Comparison of ENCODE assay signal across 1 cellular context in the genomic region with DNA sequence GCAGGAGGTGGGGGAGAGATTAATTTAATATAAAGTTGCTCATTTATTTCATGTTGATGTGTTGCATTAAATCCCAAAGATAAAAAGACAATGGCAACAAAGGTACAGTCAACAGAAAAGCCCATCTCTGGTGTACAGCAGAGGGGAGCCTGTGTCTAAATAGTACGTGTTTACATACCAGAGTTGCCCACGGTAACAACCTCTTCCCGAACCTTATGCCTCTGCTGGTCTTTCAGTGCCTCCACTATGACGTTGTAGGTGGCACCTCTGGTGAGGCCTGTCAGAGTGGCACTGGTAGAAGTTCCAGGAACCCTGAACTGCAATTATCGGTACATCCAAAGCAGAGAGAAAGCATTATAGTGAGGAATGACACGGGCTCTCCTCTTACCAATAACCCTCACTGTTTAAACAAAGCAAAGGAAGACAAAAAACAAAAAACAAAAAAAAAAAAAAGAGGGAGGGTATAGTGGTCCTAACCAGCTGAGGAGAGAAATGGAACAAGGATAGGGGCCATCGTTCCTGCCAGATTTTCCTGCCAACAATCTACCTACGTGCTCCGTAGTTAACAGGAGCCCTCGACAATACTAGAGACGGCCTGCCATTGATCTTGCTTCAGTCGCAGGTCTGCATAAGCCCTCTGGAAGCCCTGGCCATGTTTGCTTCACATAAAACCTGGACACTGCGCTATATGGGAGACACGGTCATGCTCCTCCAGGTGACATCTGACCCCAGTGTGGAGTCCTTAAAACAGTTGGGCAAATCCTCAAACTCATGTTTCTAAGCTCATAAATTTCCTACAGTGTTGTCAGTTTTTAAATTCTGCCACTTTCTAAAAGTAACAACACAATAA.
TF ChIP-seq lines count a peak whose summit lies in the region.

No MANE protein-coding gene starts in this region.

TF ChIP-seq in HepG2, 621 proteins besides CTCF, POLR2A, EP300 and RAD21 (continued from another document):
- TF ChIP-seq, protein P1, sequence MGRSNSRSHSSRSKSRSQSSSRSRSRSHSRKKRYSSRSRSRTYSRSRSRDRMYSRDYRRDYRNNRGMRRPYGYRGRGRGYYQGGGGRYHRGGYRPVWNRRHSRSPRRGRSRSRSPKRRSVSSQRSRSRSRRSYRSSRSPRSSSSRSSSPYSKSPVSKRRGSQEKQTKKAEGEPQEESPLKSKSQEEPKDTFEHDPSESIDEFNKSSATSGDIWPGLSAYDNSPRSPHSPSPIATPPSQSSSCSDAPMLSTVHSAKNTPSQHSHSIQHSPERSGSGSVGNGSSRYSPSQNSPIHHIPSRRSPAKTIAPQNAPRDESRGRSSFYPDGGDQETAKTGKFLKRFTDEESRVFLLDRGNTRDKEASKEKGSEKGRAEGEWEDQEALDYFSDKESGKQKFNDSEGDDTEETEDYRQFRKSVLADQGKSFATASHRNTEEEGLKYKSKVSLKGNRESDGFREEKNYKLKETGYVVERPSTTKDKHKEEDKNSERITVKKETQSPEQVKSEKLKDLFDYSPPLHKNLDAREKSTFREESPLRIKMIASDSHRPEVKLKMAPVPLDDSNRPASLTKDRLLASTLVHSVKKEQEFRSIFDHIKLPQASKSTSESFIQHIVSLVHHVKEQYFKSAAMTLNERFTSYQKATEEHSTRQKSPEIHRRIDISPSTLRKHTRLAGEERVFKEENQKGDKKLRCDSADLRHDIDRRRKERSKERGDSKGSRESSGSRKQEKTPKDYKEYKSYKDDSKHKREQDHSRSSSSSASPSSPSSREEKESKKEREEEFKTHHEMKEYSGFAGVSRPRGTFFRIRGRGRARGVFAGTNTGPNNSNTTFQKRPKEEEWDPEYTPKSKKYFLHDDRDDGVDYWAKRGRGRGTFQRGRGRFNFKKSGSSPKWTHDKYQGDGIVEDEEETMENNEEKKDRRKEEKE (IDR thresholded peaks at IDR 0.05): no peak
- TF ChIP-seq ETV6 (CRISPR knock-in tag; conservative IDR thresholded peaks at IDR 0.05): no peak
- 0 out of 2 replicates have a peak, but pooled peaks have one; percentile 13 for TF ChIP-seq MBD4 (IDR thresholded peaks at IDR 0.05; ENCODE audit: borderline replicate concordance, low read length)
- TF ChIP-seq, protein P2, sequence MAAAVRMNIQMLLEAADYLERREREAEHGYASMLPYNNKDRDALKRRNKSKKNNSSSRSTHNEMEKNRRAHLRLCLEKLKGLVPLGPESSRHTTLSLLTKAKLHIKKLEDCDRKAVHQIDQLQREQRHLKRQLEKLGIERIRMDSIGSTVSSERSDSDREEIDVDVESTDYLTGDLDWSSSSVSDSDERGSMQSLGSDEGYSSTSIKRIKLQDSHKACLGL (CRISPR knock-in tag; IDR thresholded peaks at IDR 0.05): no peak
- TF ChIP-seq MAZ (IDR thresholded peaks at IDR 0.05; ENCODE audit: borderline replicate concordance, low read depth, low read length): no peak
- no peak for TF ChIP-seq MAZ (CRISPR knock-in tag; IDR thresholded peaks at IDR 0.05; ENCODE audit: low read depth)
- no peak for TF ChIP-seq ZNF350 (CRISPR knock-in tag; IDR thresholded peaks at IDR 0.05; ENCODE audit: borderline replicate concordance, low read depth)
- TF ChIP-seq, protein P3, sequence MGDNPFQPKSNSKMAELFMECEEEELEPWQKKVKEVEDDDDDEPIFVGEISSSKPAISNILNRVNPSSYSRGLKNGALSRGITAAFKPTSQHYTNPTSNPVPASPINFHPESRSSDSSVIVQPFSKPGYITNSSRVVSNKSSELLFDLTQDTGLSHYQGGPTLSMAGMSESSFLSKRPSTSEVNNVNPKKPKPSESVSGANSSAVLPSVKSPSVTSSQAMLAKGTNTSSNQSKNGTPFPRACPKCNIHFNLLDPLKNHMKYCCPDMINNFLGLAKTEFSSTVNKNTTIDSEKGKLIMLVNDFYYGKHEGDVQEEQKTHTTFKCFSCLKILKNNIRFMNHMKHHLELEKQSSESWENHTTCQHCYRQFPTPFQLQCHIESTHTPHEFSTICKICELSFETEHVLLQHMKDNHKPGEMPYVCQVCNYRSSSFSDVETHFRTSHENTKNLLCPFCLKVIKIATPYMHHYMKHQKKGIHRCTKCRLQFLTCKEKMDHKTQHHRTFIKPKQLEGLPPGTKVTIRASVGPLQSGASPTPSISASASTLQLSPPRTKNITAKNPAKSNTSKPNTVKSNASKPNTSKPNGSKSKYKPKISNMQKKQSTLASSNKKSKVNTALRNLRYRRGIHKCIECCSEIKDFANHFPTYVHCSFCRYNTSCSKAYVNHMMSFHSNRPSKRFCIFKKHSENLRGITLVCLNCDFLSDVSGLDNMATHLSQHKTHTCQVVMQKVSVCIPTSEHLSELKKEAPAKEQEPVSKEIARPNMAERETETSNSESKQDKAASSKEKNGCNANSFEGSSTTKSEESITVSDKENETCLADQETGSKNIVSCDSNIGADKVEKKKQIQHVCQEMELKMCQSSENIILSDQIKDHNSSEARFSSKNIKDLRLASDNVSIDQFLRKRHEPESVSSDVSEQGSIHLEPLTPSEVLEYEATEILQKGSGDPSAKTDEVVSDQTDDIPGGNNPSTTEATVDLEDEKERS (CRISPR knock-in tag; IDR thresholded peaks at IDR 0.05): 0 out of 2 replicates have a peak, but pooled peaks have one; percentile 30
- no peak for TF ChIP-seq SMAD9 (CRISPR knock-in tag; IDR thresholded peaks at IDR 0.05)
- TF ChIP-seq PHB2 (IDR thresholded peaks at IDR 0.05; ENCODE audit: partially characterized antibody): no peak
- no peak for TF ChIP-seq ZNF224 (CRISPR knock-in tag; IDR thresholded peaks at IDR 0.05)
- TF ChIP-seq ZNF468 (CRISPR knock-in tag; IDR thresholded peaks at IDR 0.05): no peak
- TF ChIP-seq, protein P4, sequence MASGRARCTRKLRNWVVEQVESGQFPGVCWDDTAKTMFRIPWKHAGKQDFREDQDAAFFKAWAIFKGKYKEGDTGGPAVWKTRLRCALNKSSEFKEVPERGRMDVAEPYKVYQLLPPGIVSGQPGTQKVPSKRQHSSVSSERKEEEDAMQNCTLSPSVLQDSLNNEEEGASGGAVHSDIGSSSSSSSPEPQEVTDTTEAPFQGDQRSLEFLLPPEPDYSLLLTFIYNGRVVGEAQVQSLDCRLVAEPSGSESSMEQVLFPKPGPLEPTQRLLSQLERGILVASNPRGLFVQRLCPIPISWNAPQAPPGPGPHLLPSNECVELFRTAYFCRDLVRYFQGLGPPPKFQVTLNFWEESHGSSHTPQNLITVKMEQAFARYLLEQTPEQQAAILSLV (CRISPR knock-in tag; IDR thresholded peaks at IDR 0.05; ENCODE audit: borderline replicate concordance): no peak
- no peak for TF ChIP-seq NKX3-1 (CRISPR knock-in tag; IDR thresholded peaks at IDR 0.05)
- no peak for TF ChIP-seq SP1 (IDR thresholded peaks at IDR 0.05)
- no peak for TF ChIP-seq SP1 (CRISPR knock-in tag; IDR thresholded peaks at IDR 0.05)
- TF ChIP-seq, protein P5, sequence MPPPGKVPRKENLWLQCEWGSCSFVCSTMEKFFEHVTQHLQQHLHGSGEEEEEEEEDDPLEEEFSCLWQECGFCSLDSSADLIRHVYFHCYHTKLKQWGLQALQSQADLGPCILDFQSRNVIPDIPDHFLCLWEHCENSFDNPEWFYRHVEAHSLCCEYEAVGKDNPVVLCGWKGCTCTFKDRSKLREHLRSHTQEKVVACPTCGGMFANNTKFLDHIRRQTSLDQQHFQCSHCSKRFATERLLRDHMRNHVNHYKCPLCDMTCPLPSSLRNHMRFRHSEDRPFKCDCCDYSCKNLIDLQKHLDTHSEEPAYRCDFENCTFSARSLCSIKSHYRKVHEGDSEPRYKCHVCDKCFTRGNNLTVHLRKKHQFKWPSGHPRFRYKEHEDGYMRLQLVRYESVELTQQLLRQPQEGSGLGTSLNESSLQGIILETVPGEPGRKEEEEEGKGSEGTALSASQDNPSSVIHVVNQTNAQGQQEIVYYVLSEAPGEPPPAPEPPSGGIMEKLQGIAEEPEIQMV (CRISPR knock-in tag; IDR thresholded peaks at IDR 0.05; ENCODE audit: low read depth): no peak
- 0 out of 2 replicates have a peak, but pooled peaks have one; percentile 8 for TF ChIP-seq ZNF317 (CRISPR knock-in tag; IDR thresholded peaks at IDR 0.05)
- TF ChIP-seq, protein P6, sequence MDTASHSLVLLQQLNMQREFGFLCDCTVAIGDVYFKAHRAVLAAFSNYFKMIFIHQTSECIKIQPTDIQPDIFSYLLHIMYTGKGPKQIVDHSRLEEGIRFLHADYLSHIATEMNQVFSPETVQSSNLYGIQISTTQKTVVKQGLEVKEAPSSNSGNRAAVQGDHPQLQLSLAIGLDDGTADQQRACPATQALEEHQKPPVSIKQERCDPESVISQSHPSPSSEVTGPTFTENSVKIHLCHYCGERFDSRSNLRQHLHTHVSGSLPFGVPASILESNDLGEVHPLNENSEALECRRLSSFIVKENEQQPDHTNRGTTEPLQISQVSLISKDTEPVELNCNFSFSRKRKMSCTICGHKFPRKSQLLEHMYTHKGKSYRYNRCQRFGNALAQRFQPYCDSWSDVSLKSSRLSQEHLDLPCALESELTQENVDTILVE (CRISPR knock-in tag; IDR thresholded peaks at IDR 0.05): no peak
- TF ChIP-seq THAP11 (CRISPR knock-in tag; IDR thresholded peaks at IDR 0.05): no peak
- TF ChIP-seq, protein P7, sequence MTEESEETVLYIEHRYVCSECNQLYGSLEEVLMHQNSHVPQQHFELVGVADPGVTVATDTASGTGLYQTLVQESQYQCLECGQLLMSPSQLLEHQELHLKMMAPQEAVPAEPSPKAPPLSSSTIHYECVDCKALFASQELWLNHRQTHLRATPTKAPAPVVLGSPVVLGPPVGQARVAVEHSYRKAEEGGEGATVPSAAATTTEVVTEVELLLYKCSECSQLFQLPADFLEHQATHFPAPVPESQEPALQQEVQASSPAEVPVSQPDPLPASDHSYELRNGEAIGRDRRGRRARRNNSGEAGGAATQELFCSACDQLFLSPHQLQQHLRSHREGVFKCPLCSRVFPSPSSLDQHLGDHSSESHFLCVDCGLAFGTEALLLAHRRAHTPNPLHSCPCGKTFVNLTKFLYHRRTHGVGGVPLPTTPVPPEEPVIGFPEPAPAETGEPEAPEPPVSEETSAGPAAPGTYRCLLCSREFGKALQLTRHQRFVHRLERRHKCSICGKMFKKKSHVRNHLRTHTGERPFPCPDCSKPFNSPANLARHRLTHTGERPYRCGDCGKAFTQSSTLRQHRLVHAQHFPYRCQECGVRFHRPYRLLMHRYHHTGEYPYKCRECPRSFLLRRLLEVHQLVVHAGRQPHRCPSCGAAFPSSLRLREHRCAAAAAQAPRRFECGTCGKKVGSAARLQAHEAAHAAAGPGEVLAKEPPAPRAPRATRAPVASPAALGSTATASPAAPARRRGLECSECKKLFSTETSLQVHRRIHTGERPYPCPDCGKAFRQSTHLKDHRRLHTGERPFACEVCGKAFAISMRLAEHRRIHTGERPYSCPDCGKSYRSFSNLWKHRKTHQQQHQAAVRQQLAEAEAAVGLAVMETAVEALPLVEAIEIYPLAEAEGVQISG (CRISPR knock-in tag; IDR thresholded peaks at IDR 0.05): peak; percentile 21; the same call in 1 of the 2 replicates
- TF ChIP-seq CBFB (CRISPR knock-in tag; IDR thresholded peaks at IDR 0.05): no peak
- TF ChIP-seq ZC3H4 (CRISPR knock-in tag; IDR thresholded peaks at IDR 0.05; ENCODE audit: borderline replicate concordance): no peak
TF ChIP-seq in HepG2: peak in this region for 20.
